9 cellular contexts compared by ENCODE assay signal in the genomic region with DNA sequence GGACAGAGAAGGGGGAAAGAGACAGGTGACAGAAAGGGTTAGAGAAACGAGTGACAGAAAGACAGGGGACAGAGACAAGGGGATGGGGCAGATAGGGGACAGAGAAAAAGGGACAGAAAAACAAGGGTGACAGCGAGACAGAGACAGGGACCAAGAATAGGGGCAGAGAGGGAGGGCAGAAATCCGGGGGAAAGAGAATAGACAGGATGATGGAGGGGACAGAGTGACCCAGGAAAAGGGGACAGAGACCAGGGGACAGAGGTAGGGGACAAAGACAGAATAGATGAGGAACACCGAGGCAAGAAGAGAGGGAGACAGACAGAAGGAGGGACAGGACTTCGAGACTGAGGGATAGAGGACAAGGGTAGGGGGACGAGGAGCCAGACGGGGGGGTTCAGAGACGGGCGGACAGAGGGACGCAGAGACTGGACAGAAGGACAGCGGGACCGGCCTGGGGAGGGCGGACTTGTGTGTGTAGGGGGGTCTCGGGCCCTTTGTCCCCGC. TPM values are rescaled to one million over a fixed set of nuclear protein-coding genes. Genes with fewer than 3 reads are reported as not detected.
DNase-seq lines count a peak whose midpoint lies in the region; ATAC-seq and TF ChIP-seq lines count a peak whose summit lies in the region.
"Had no signal": no experiment of that assay in that cellular context is flagged by ENCODE, and none has a peak within 500 bp of the region (broad histone marks: within the 10 kb centered on the region; RNA-seq: fewer than 3 reads in every experiment).

No MANE protein-coding gene starts in this region.

- TF ChIP-seq CTCF in A673 (conservative IDR thresholded peaks at IDR 0.05; ENCODE audit: low read depth, low read length) (no peak), coronary artery (IDR thresholded peaks at IDR 0.05) (no peak), adrenal gland (IDR thresholded peaks at IDR 0.05) (no peak)

- H3K27me3 Mint-ChIP-seq in naive thymus-derived CD8-positive, alpha-beta T cell: peaks cover 14 to 46% (median 22%) of the 10 kb centered on the region in 5 donors

- peak overlapping the region; percentile 70 to 91 (median 86) for H3K4me3 Mint-ChIP-seq in naive thymus-derived CD8-positive, alpha-beta T cell

- no peak overlapping the region for H2AFZ ChIP-seq in GM23248

- H3K79me2 ChIP-seq in GM23248 (ENCODE audit: insufficient read depth): no peaks in the 10 kb centered on the region

- peaks cover 28% of the 10 kb centered on the region for H3K4me1 ChIP-seq in A673 (ENCODE audit: insufficient read depth, low read length, poor library complexity, severe bottlenecking)
- H3K4me1 ChIP-seq in HUES64 (ENCODE audit: insufficient read depth, low read length): peaks cover 11% of the 10 kb centered on the region
- H3K4me1 ChIP-seq in GM23248 (ENCODE audit: insufficient read depth): peaks cover 15% of the 10 kb centered on the region
- H3K4me1 ChIP-seq in adrenal gland (replicated peaks in 1 of 2): peaks cover 17 to 20% of the 10 kb centered on the region in 2 donors

- peaks cover 8 to 34% (median 17%) of the 10 kb centered on the region in 4 donors for H3K4me1 Mint-ChIP-seq in naive thymus-derived CD8-positive, alpha-beta T cell

- no TSS peak for BruUV-seq in A673 (replicated peaks; lab: Mats Ljungman, UMichigan)

- H3K4me3 ChIP-seq in A673 (ENCODE audit: low read depth, low read length, poor library complexity, severe bottlenecking): peak overlapping the region; percentile 67
- peak overlapping the region; percentile 71 for H3K4me3 ChIP-seq in HUES64 (ENCODE audit: low read length)
- peak overlapping the region; percentile 78 for H3K4me3 ChIP-seq in coronary artery
- H3K4me3 ChIP-seq in GM23248: no peak overlapping the region
- peak overlapping the region in 2 of 4 donors; percentile 33 to 68 for H3K4me3 ChIP-seq in adrenal gland

- POLR2A ChIA-PET in A673 (lab: Charles Lee; ENCODE audit: low non-redundant PET): no interaction called here
- POLR2A ChIA-PET in naive thymus-derived CD8-positive, alpha-beta T cell (lab: Charles Lee): no interaction called here

- no peaks in the 10 kb centered on the region for H3K36me3 Mint-ChIP-seq in naive thymus-derived CD8-positive, alpha-beta T cell

- no peak for DNase-seq in A673 (ENCODE audit: low spot score)
- no peak for DNase-seq in coronary artery (ENCODE audit: low spot score)
- no peak for DNase-seq in naive thymus-derived CD8-positive, alpha-beta T cell
- no peak for DNase-seq in GM23248
- DNase-seq in occipital lobe (lab: John Stamatoyannopoulos, UW): no peak
- no peak for DNase-seq in adrenal gland
- DNase-seq in kidney tubule cell (ENCODE audit: low spot score): no peak
- DNase-seq: GDM1 had no signal

- H3K36me3 ChIP-seq in A673 (ENCODE audit: insufficient read depth, low read length, poor library complexity, severe bottlenecking) (no peaks in the 10 kb centered on the region), HUES64 (ENCODE audit: insufficient read depth, low read length) (no peaks in the 10 kb centered on the region), GM23248 (ENCODE audit: low read depth) (no peaks in the 10 kb centered on the region), adrenal gland (replicated peaks in 1 of 2) (no peaks in the 10 kb centered on the region)

- in situ Hi-C loops in GM23248 (cut with MboI): no loop called here

- ATAC-seq in naive thymus-derived CD8-positive, alpha-beta T cell: no peak

- no peaks in the 10 kb centered on the region for H3K9me2 ChIP-seq in GM23248 (ENCODE audit: insufficient read depth)

- 6% methylated on average over 15 of the region's 15 CpGs for WGBS in HUES64
- 13 to 24% methylated on average over 9 to 15 of the region's 15 CpGs for WGBS in GM23248 (ENCODE audit: low coverage in 1 of 2, low lambda C conversion rate in 2 of 2, missing lambda C conversion rate in 2 of 2), 2 experiments
- WGBS in adrenal gland, 4 donors: 6 to 14% (median 10%) methylated on average over 14 to 15 of the region's 15 CpGs

- no peak overlapping the region for H3K4me2 ChIP-seq in GM23248 (ENCODE audit: unreplicated experiment)

- no peak overlapping the region for H3K27ac ChIP-seq in A673 (ENCODE audit: low read depth, low read length, poor library complexity, severe bottlenecking)
- no peak overlapping the region for H3K27ac ChIP-seq in HUES64 (ENCODE audit: low read depth, low read length)
- H3K27ac ChIP-seq in coronary artery: peak overlapping the region in 1 of 2 donors; percentile 34
- no peak overlapping the region for H3K27ac ChIP-seq in GM23248
- H3K27ac ChIP-seq in adrenal gland: peak overlapping the region in 2 of 5 donors; percentile 19 to 54

- no peaks in the 10 kb centered on the region for H4K20me1 ChIP-seq in GM23248 (ENCODE audit: insufficient read depth)

- H3K9ac ChIP-seq in HUES64 (ENCODE audit: low read depth, low read length) (peak overlapping the region; percentile 37; the same call in 1 of the 2 replicates), GM23248 (no peak overlapping the region)

- H3F3A ChIP-seq in GM23248 (ENCODE audit: insufficient read depth): 0 out of 2 replicates have a peak, but pooled peaks cover 15% of the 10 kb centered on the region

- TF ChIP-seq POLR2A in adrenal gland (IDR thresholded peaks at IDR 0.05): no peak

- no peaks in the 10 kb centered on the region for H3K9me3 Mint-ChIP-seq in naive thymus-derived CD8-positive, alpha-beta T cell

- intact Hi-C loops in A673 (cut with micrococcal nuclease; ENCODE audit: unreplicated experiment) (no loop called here), adrenal gland (cut with DNase I) (no loop called here)

- H3K27me3 ChIP-seq in A673 (replicated peaks; ENCODE audit: insufficient read depth, low read depth, low read length, poor library complexity) (no peaks in the 10 kb centered on the region), HUES64 (ENCODE audit: insufficient read depth, low read length) (peaks cover 52% of the 10 kb centered on the region), GM23248 (replicated peaks; ENCODE audit: insufficient read depth) (peaks cover 22% of the 10 kb centered on the region), adrenal gland (no peaks in the 10 kb centered on the region)

- H3K27ac Mint-ChIP-seq in naive thymus-derived CD8-positive, alpha-beta T cell: peak overlapping the region in 8 of 10 donors; percentile 3 to 59 (median 33)

- CTCF ChIA-PET in A673 (lab: Charles Lee): no interaction called here

- H3K9me3 ChIP-seq in A673 (ENCODE audit: low read depth, low read length, poor library complexity, severe bottlenecking): no peaks in the 10 kb centered on the region
- H3K9me3 ChIP-seq in HUES64 (ENCODE audit: insufficient read depth, low read depth, low read length): no peaks in the 10 kb centered on the region
- no peaks in the 10 kb centered on the region for H3K9me3 ChIP-seq in GM23248 (ENCODE audit: low read depth)
- H3K9me3 ChIP-seq in adrenal gland (replicated peaks in 1 of 3): no peaks in the 10 kb centered on the region

RNA-seq across cellular contexts. Expression of gene CADM4, which starts 0.6 kb away (rescaled TPM):
- total RNA-seq in A673 (2021) (28.7 and 35.2 TPM in 2 replicates), occipital lobe (98.4 TPM), adrenal gland (10 to 100 TPM; 16.6 to 53.9 (median 40.8) TPM)
- polyA plus RNA-seq in HUES64 (2013, experiment 1 of 2): 12.8 TPM
- 18.1 TPM for polyA plus RNA-seq in HUES64 (2013, experiment 2 of 2)
- total RNA-seq in naive thymus-derived CD8-positive, alpha-beta T cell: under 1 TPM; 0.39 to 0.63 TPM
- not detected for polyA plus RNA-seq in naive thymus-derived CD8-positive, alpha-beta T cell
- 1.0 and 1.7 TPM in 2 replicates for total RNA-seq in GM23248 (2014; rRNA removed; shearing (Covaris generic))
- polyA plus RNA-seq in GM23248 (2016; fragmentation: Nextera tagmentation; extraction: Ambion mirVana) (0.14 and 0.27 TPM in 2 replicates), adrenal gland (10 to 100 TPM; 21.7 to 92.7 (median 41.4) TPM)

RNA-seq across cellular contexts. Expression of gene ZNF428, which starts 19.6 kb away (rescaled TPM):
- 65.7 and 72.4 TPM in 2 replicates for total RNA-seq in A673 (2021)
- 27.4 TPM for polyA plus RNA-seq in HUES64 (2013, experiment 1 of 2)
- polyA plus RNA-seq in HUES64 (2013, experiment 2 of 2): 29.0 TPM
- total RNA-seq in naive thymus-derived CD8-positive, alpha-beta T cell: 10 to 100 TPM; 31.2 to 31.6 TPM
- 10 to 100 TPM; 16.5 to 20.6 (median 18.3) TPM for polyA plus RNA-seq in naive thymus-derived CD8-positive, alpha-beta T cell
- 24.0 and 36.0 TPM in 2 replicates for total RNA-seq in GM23248 (2014; rRNA removed; shearing (Covaris generic))
- polyA plus RNA-seq in GM23248 (2016; fragmentation: Nextera tagmentation; extraction: Ambion mirVana): 25.6 and 29.7 TPM in 2 replicates
- total RNA-seq in occipital lobe: 111 TPM
- total RNA-seq in adrenal gland: 10 to 100 TPM; 34.9 to 71.2 (median 54.9) TPM
- 100 to 1,000 TPM in 2 of 3 donors, 10 to 100 TPM in 1; 10.3 to 214 (median 148) TPM for polyA plus RNA-seq in adrenal gland

RNA-seq across cellular contexts. Expression of gene SRRM5, which starts 27.2 kb away (rescaled TPM):
- 0.62 and 0.66 TPM in 2 replicates for total RNA-seq in A673 (2021)
- polyA plus RNA-seq in HUES64 (2013, experiment 1 of 2): 0.10 TPM
- polyA plus RNA-seq in HUES64 (2013, experiment 2 of 2): not detected
- 1 to 10 TPM; 1.4 TPM for total RNA-seq in naive thymus-derived CD8-positive, alpha-beta T cell
- polyA plus RNA-seq in naive thymus-derived CD8-positive, alpha-beta T cell: under 1 TPM in 2 of 3 donors, not detected in 1; 0.08 to 0.94 TPM
- total RNA-seq in GM23248 (2014; rRNA removed; shearing (Covaris generic)): not detected in 2 replicates
- not detected in 2 replicates for polyA plus RNA-seq in GM23248 (2016; fragmentation: Nextera tagmentation; extraction: Ambion mirVana)
- not detected for total RNA-seq in occipital lobe
- under 1 TPM in 5 of 8 donors, not detected in 3; 0.15 to 0.43 (median 0.18) TPM for total RNA-seq in adrenal gland
- polyA plus RNA-seq in adrenal gland: 1 to 10 TPM in 2 of 3 donors, under 1 TPM in 1; 0.53 to 4.7 (median 1.2) TPM

RNA-seq across cellular contexts. Expression of gene PLAUR, which starts 30.9 kb away (rescaled TPM):
- total RNA-seq in A673 (2021): 40.1 and 45.4 TPM in 2 replicates
- polyA plus RNA-seq in HUES64 (2013, experiment 1 of 2): 12.6 TPM
- polyA plus RNA-seq in HUES64 (2013, experiment 2 of 2): 13.6 TPM
- total RNA-seq in naive thymus-derived CD8-positive, alpha-beta T cell: 1 to 10 TPM; 1.3 to 1.7 TPM
- 1 to 10 TPM in 1 of 3 donors, under 1 TPM in 1, not detected in 1; 0.71 to 1.6 TPM for polyA plus RNA-seq in naive thymus-derived CD8-positive, alpha-beta T cell
- 100 and 118 TPM in 2 replicates for total RNA-seq in GM23248 (2014; rRNA removed; shearing (Covaris generic))
- polyA plus RNA-seq in GM23248 (2016; fragmentation: Nextera tagmentation; extraction: Ambion mirVana): 125 and 139 TPM in 2 replicates
- 5.8 TPM for total RNA-seq in occipital lobe
- 10 to 100 TPM in 6 of 8 donors, 1 to 10 TPM in 2; 6.6 to 25.9 (median 15.4) TPM for total RNA-seq in adrenal gland
- polyA plus RNA-seq in adrenal gland: 10 to 100 TPM in 2 of 3 donors, 1 to 10 TPM in 1; 6.3 to 16.3 (median 14.5) TPM

RNA-seq across cellular contexts. Expression of gene ZNF576, which starts 42.6 kb away (rescaled TPM):
- total RNA-seq in A673 (2021): 19.2 and 20.3 TPM in 2 replicates
- 9.9 TPM for polyA plus RNA-seq in HUES64 (2013, experiment 1 of 2)
- polyA plus RNA-seq in HUES64 (2013, experiment 2 of 2): 9.3 TPM
- 10 to 100 TPM; 17.1 to 17.8 TPM for total RNA-seq in naive thymus-derived CD8-positive, alpha-beta T cell
- polyA plus RNA-seq in naive thymus-derived CD8-positive, alpha-beta T cell: 10 to 100 TPM in 1 of 3 donors, 1 to 10 TPM in 2; 6.2 to 10.4 (median 9.3) TPM
- 11.7 and 14.4 TPM in 2 replicates for total RNA-seq in GM23248 (2014; rRNA removed; shearing (Covaris generic))
- polyA plus RNA-seq in GM23248 (2016; fragmentation: Nextera tagmentation; extraction: Ambion mirVana): 19.3 and 22.2 TPM in 2 replicates
- total RNA-seq in occipital lobe: 5.1 TPM
- 100 to 1,000 TPM in 1 of 8 donors, 10 to 100 TPM in 7; 15.7 to 114 (median 26.3) TPM for total RNA-seq in adrenal gland
- 10 to 100 TPM in 2 of 3 donors, 1 to 10 TPM in 1; 9.8 to 13.7 (median 10.8) TPM for polyA plus RNA-seq in adrenal gland
